1 cellular context compared by ENCODE assay signal in genomic region chr1:1901641-1902294, GRCh38.
TF ChIP-seq lines count a peak whose summit lies in the region.

No MANE protein-coding gene starts in this region.

TF ChIP-seq in HEK293, 187 proteins besides CTCF, POLR2A, EP300 and RAD21 (continued from another document):
- TF ChIP-seq, protein P1, sequence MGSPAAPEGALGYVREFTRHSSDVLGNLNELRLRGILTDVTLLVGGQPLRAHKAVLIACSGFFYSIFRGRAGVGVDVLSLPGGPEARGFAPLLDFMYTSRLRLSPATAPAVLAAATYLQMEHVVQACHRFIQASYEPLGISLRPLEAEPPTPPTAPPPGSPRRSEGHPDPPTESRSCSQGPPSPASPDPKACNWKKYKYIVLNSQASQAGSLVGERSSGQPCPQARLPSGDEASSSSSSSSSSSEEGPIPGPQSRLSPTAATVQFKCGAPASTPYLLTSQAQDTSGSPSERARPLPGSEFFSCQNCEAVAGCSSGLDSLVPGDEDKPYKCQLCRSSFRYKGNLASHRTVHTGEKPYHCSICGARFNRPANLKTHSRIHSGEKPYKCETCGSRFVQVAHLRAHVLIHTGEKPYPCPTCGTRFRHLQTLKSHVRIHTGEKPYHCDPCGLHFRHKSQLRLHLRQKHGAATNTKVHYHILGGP (tag by site-specific recombination; IDR thresholded peaks at IDR 0.05): no peak
- TF ChIP-seq ZNF184 (tag by site-specific recombination; IDR thresholded peaks at IDR 0.05) (no peak), ZNF155 (tag by site-specific recombination; IDR thresholded peaks at IDR 0.05) (no peak)
